In the genomic region with DNA sequence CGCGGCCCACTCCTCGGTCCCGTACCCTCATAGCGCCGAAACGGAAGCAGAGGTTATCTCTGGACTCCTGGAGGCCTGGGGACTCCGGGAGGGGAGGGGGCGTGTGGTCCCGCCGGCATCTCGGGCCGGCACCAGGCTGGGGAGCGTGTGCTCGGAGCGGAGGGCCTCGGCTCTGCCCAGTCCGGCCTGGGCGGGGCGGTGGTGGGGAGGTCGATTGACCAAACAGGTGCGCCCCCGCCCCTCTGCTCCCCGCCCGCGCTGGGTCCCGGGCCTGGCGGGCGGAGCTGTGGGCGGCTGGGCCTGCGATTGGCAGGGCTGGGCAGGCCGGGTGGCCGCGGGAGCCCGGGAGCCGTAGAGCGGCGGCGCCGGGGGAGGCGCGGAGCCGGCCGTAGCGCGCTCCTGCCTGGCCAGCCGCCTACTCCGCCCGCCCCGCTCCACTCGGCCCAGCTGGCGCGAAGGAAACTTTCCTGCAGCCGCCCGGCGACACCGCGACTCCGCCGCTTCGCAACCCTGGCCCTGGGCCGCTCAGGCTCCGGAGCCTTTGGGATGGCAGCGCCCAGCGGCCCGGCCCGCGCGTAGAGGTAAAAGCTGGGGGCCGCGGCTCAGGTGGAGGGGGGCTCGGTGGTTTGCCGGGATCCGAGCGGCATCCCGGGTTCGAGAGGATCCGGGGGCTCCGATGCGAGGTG, we compare ENCODE assay signal across 7 cellular contexts. TPM values are rescaled to one million over a fixed set of nuclear protein-coding genes. Genes with fewer than 3 reads are reported as not detected.
DNase-seq lines count a peak whose midpoint lies in the region; ATAC-seq and TF ChIP-seq lines count a peak whose summit lies in the region.

No MANE protein-coding gene starts in this region.

- peaks cover 27% of the 10 kb centered on the region for H3K27me3 ChIP-seq in iPS-18a (ENCODE audit: control insufficient read depth, insufficient read depth, low read length)

- H3K4me3 Mint-ChIP-seq in HFFc6, result peak overlapping the region; percentile 62
- no peak overlapping the region for H3K4me3 Mint-ChIP-seq in activated naive CD8-positive, alpha-beta T cell treated with anti-CD3 and anti-CD28 coated beads for 36 hours

- no peaks in the 10 kb centered on the region for H3K9me3 Mint-ChIP-seq in HFFc6
- H3K9me3 Mint-ChIP-seq in activated naive CD8-positive, alpha-beta T cell treated with anti-CD3 and anti-CD28 coated beads for 36 hours, result peaks cover 6% of the 10 kb centered on the region

- peak overlapping the region; percentile 40 for H3K9ac ChIP-seq in iPS-18a (ENCODE audit: low read length)

- no peak overlapping the region for H3K27ac ChIP-seq in iPS-18a (ENCODE audit: low read length)
- peak overlapping the region in 15 of 21 experiments; percentile 14 to 86 (median 62) for H3K27ac ChIP-seq in skin epidermis

- H3K27ac Mint-ChIP-seq in HFFc6, result no peak overlapping the region
- H3K27ac Mint-ChIP-seq in activated naive CD8-positive, alpha-beta T cell treated with anti-CD3 and anti-CD28 coated beads for 36 hours, result no peak overlapping the region

- ATAC-seq in HG02981 (IDR thresholded peaks at IDR 0.05; ENCODE audit: unreplicated experiment) (no peak), GM19395 (IDR thresholded peaks at IDR 0.05; ENCODE audit: unreplicated experiment) (no peak)

- no peaks in the 10 kb centered on the region for H3K36me3 ChIP-seq in iPS-18a (ENCODE audit: control insufficient read depth, low read depth, low read length)

- peaks cover 37% of the 10 kb centered on the region for H3K27me3 Mint-ChIP-seq in HFFc6 (ENCODE audit: insufficient read depth)
- peaks cover 83% of the 10 kb centered on the region for H3K27me3 Mint-ChIP-seq in activated naive CD8-positive, alpha-beta T cell treated with anti-CD3 and anti-CD28 coated beads for 36 hours

- H3K4me3 ChIP-seq in iPS-18a (ENCODE audit: low read length) (peak overlapping the region; percentile 78), skin epidermis (peak overlapping the region; percentile 37 to 60 (median 46))

- DNase-seq in HFFc6 (no peak), astrocyte of the hippocampus (ENCODE audit: low read depth, low spot score) (peak; percentile 77)
- no peak for DNase-seq in activated naive CD8-positive, alpha-beta T cell treated with anti-CD3 and anti-CD28 coated beads for 36 hours

- H3K4me1 Mint-ChIP-seq in HFFc6 (ENCODE audit: low read depth), result peaks cover 36% of the 10 kb centered on the region
- H3K4me1 Mint-ChIP-seq in activated naive CD8-positive, alpha-beta T cell treated with anti-CD3 and anti-CD28 coated beads for 36 hours, result peaks cover 3% of the 10 kb centered on the region

- peaks cover 21% of the 10 kb centered on the region for H3K4me1 ChIP-seq in iPS-18a (ENCODE audit: control insufficient read depth, low read depth, low read length)

- no peaks in the 10 kb centered on the region for H3K36me3 Mint-ChIP-seq in HFFc6 (ENCODE audit: low read depth)
- peaks cover 2% of the 10 kb centered on the region for H3K36me3 Mint-ChIP-seq in activated naive CD8-positive, alpha-beta T cell treated with anti-CD3 and anti-CD28 coated beads for 36 hours

- H3K9me3 ChIP-seq in iPS-18a (ENCODE audit: control insufficient read depth, low read depth, low read length), result peaks cover 6% of the 10 kb centered on the region

- no peak for TF ChIP-seq CTCF in HFFc6 (IDR thresholded peaks at IDR 0.05)

RNA-seq across cellular contexts. Expression of a gene that starts 52.1 kb away (rescaled TPM):
- total RNA-seq in HFFc6 (2021; fragmentation: NEBNext Ultra II Directional; extraction: Animal tissue kit (Norgen Biotek cat#: 25700)), result 10 to 100 TPM; 23.0 to 28.2 (median 25.7) TPM
- total RNA-seq in activated naive CD8-positive, alpha-beta T cell treated with anti-CD3 and anti-CD28 coated beads for 36 hours, result under 1 TPM; 0.18 to 0.33 TPM

Comparison
In these comparisons a context has a peak if more than half of its experiments do, and no peak if none do; other contexts are left out.
1. RNA of a gene that starts 52.1 kb away (total RNA-seq): 23.0 to 28.2 TPM in HFFc6; 0.18 to 0.33 TPM in activated naive CD8-positive, alpha-beta T cell treated with anti-CD3 and anti-CD28 coated beads for 36 hours; every median in the first group is over 10 times any median in the second.